Comparison of ENCODE assay signal across 9 cellular contexts in the genomic region with DNA sequence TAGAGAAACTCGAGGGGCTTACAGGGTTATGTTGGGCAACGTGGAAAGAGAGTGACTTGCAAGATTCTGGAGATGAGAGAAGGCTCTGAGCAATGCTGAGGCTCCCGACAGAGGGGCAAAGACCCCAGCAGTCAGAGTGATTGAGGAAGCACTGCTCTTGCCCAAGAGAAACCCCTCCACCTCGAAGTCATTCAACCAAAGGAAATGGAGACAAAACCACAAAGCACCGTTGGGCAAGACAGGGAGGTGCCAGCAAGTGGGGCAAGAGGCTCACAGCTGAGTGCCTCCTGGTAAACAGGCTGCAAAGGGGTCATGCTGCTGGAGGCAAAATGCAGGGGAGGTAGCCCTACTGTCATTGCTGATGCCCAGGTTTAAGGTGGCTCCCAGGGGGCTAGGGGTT. TPM values are rescaled to one million over a fixed set of nuclear protein-coding genes. Genes with fewer than 3 reads are reported as not detected.
DNase-seq lines count a peak whose midpoint lies in the region; ATAC-seq lines count a peak whose summit lies in the region.
"Had no signal": no experiment of that assay in that cellular context is flagged by ENCODE, and none has a peak within 500 bp of the region (broad histone marks: within the 10 kb centered on the region; RNA-seq: fewer than 3 reads in every experiment).

No MANE protein-coding gene starts in this region.

- CTCF ChIA-PET in T-cell (lab: Charles Lee): interaction anchor here in 1 of 2 donors (0.8 kb wide), 1 partner anchor 9 kb away, joined by 3 read pairs; no protein-coding TSS in a partner anchor

- H3K4ac ChIP-seq in neuronal stem cell (ENCODE audit: low read length): no peak overlapping the region

- peak overlapping the region; percentile 91 to 97 for H3K27ac Mint-ChIP-seq in T-cell
- H3K27ac Mint-ChIP-seq in stimulated activated naive CD8-positive, alpha-beta T cell treated with anti-CD3 and anti-CD28 coated beads, Interleukin-15, Interleukin-2, amounts not matched to agents 100 ng/mL and 50 ng/mL, for 24 hours: peak overlapping the region; percentile 86

- no peaks in the 10 kb centered on the region for H3K27me3 ChIP-seq in neuronal stem cell (ENCODE audit: control insufficient read depth in 3 of 3, insufficient read depth in 3 of 3, low read depth in 1 of 3, low read length in 3 of 3)

- no peaks in the 10 kb centered on the region for H3K9me3 ChIP-seq in neuronal stem cell (replicated peaks in 1 of 2; ENCODE audit: control insufficient read depth in 2 of 2, insufficient read depth in 1 of 2, low read depth in 1 of 2, low read length in 2 of 2)

- no CpG with 5 or more reads among the region's 5 CpGs for WGBS in neuronal stem cell (ENCODE audit: extremely low coverage in 2 of 2, insufficient read length in 2 of 2, insufficient replicate concordance in 1 of 2), 2 donors

- POLR2A ChIA-PET in T-cell (lab: Charles Lee): interaction anchor here in 1 of 2 donors (0.5 to 1.2 kb wide), 3 partner anchors 24 to 66 kb away, joined by 3 to 7 read pairs (median 5); no protein-coding TSS in a partner anchor

- H2AFZ ChIP-seq in neuronal stem cell (ENCODE audit: low read length): no peak overlapping the region

- DNase-seq in NK-92 treated with Interleukin-12 subunit alpha and Interleukin-12 subunit beta, amount 100 ng/mL, for 24 hours (lab: John Stamatoyannopoulos, UW): peak; percentile 82
- DNase-seq in NK-92 (lab: John Stamatoyannopoulos, UW; ENCODE audit: unreplicated experiment) (no peak), T-cell (peak; percentile 33 to 71 (median 51)), DMS114 treated with DMSO at 0.1 percent for 48 hours (lab: John Stamatoyannopoulos, UW; ENCODE audit: unreplicated experiment) (no peak), D341Med (ENCODE audit: low spot score) (no peak), neuronal stem cell (ENCODE audit: low spot score) (no peak)
- DNase-seq in central memory CD4-positive, alpha-beta T cell: peak; percentile 65
- DNase-seq: NCI-H510A had no signal

- no peak overlapping the region for H2BK120ac ChIP-seq in neuronal stem cell (ENCODE audit: low read depth, low read length)

- no peaks in the 10 kb centered on the region for H3K9me3 Mint-ChIP-seq in T-cell
- no peaks in the 10 kb centered on the region for H3K9me3 Mint-ChIP-seq in stimulated activated naive CD8-positive, alpha-beta T cell treated with anti-CD3 and anti-CD28 coated beads, Interleukin-15, Interleukin-2, amounts not matched to agents 100 ng/mL and 50 ng/mL, for 24 hours

- no peak overlapping the region for H3K18ac ChIP-seq in neuronal stem cell (ENCODE audit: low read length)

- H2BK12ac ChIP-seq in neuronal stem cell (ENCODE audit: low read length): no peak overlapping the region

- H3K36me3 ChIP-seq in neuronal stem cell (replicated peaks in 1 of 2; ENCODE audit: control insufficient read depth in 2 of 2, insufficient read depth in 2 of 2, low read length in 2 of 2): no peaks in the 10 kb centered on the region

- no peak overlapping the region for H2BK15ac ChIP-seq in neuronal stem cell (ENCODE audit: low read length)

- peak; percentile 53 to 78 (median 76) for ATAC-seq in T-cell (replicated peaks in 1 of 4)

- H3K4me1 ChIP-seq in neuronal stem cell (ENCODE audit: control insufficient read depth in 2 of 2, insufficient read depth in 1 of 2, low read depth in 1 of 2, low read length in 2 of 2): peaks cover 0 to 4% of the 10 kb centered on the region in 2 donors

- H2BK5ac ChIP-seq in neuronal stem cell (ENCODE audit: low read length): no peak overlapping the region

- peak overlapping the region; percentile 43 to 54 (median 46) for H3K4me3 Mint-ChIP-seq in T-cell
- peak overlapping the region; percentile 21 for H3K4me3 Mint-ChIP-seq in stimulated activated naive CD8-positive, alpha-beta T cell treated with anti-CD3 and anti-CD28 coated beads, Interleukin-15, Interleukin-2, amounts not matched to agents 100 ng/mL and 50 ng/mL, for 24 hours

- no peak overlapping the region for H3K14ac ChIP-seq in neuronal stem cell (ENCODE audit: low read length)

- no peak overlapping the region for H3K4me2 ChIP-seq in neuronal stem cell (ENCODE audit: insufficient read depth, low read length, poor library complexity, severe bottlenecking)

- no peaks in the 10 kb centered on the region for H3K79me1 ChIP-seq in neuronal stem cell (ENCODE audit: low read depth, low read length)

- peaks cover 51 to 65% (median 55%) of the 10 kb centered on the region in 3 donors for H3K4me1 Mint-ChIP-seq in T-cell
- H3K4me1 Mint-ChIP-seq in stimulated activated naive CD8-positive, alpha-beta T cell treated with anti-CD3 and anti-CD28 coated beads, Interleukin-15, Interleukin-2, amounts not matched to agents 100 ng/mL and 50 ng/mL, for 24 hours (ENCODE audit: low read depth): peaks cover 53% of the 10 kb centered on the region

- no peak overlapping the region for H3K23ac ChIP-seq in neuronal stem cell (ENCODE audit: low read depth, low read length, poor library complexity)

- H3K27me3 Mint-ChIP-seq in T-cell: no peaks in the 10 kb centered on the region
- H3K27me3 Mint-ChIP-seq in stimulated activated naive CD8-positive, alpha-beta T cell treated with anti-CD3 and anti-CD28 coated beads, Interleukin-15, Interleukin-2, amounts not matched to agents 100 ng/mL and 50 ng/mL, for 24 hours: no peaks in the 10 kb centered on the region

- no peak overlapping the region for H3K4me3 ChIP-seq in neuronal stem cell (ENCODE audit: low read length in 2 of 2)

- no peak overlapping the region for H3K9ac ChIP-seq in neuronal stem cell (ENCODE audit: low read depth, low read length, poor library complexity)

- H3K36me3 Mint-ChIP-seq in T-cell: no peaks in the 10 kb centered on the region
- no peaks in the 10 kb centered on the region for H3K36me3 Mint-ChIP-seq in stimulated activated naive CD8-positive, alpha-beta T cell treated with anti-CD3 and anti-CD28 coated beads, Interleukin-15, Interleukin-2, amounts not matched to agents 100 ng/mL and 50 ng/mL, for 24 hours (ENCODE audit: low read depth)

- H2AK5ac ChIP-seq in neuronal stem cell (ENCODE audit: low read depth, low read length): no peak overlapping the region

- H4K91ac ChIP-seq in neuronal stem cell (ENCODE audit: low read depth, low read length, poor library complexity): no peak overlapping the region

- H4K8ac ChIP-seq in neuronal stem cell (ENCODE audit: low read depth, low read length): no peak overlapping the region

- H3K27ac ChIP-seq in neuronal stem cell (replicated peaks; ENCODE audit: low read length): no peak overlapping the region

RNA-seq across cellular contexts. Expression of gene MYH9, which starts 17.9 kb away (rescaled TPM):
- total RNA-seq in T-cell: 1,000 to 10,000 TPM in 2 of 5 donors, 100 to 1,000 TPM in 3; 816 to 1,109 (median 896) TPM
- 60.4 TPM for polyA plus RNA-seq in neuronal stem cell (2013, experiment 1 of 2)
- polyA plus RNA-seq in neuronal stem cell (2013, experiment 2 of 2): 59.3 TPM

Comparison
In these comparisons a context has a peak if more than half of its experiments do, and no peak if none do; other contexts are left out.
1. DNase-seq: peak in NK-92 treated with Interleukin-12 subunit alpha and Interleukin-12 subunit beta, amount 100 ng/mL, for 24 hours (single experiment), T-cell (34 of 34) and central memory CD4-positive, alpha-beta T cell (single experiment); none in NK-92 (single experiment), DMS114 treated with DMSO at 0.1 percent for 48 hours (single experiment), D341Med (single experiment) and neuronal stem cell (single experiment).